14 cellular contexts compared by ENCODE assay signal in genomic region chr14:88179725-88180124, GRCh38.
"Had no signal": no experiment of that assay in that cellular context is flagged by ENCODE, and none has a peak within 500 bp of the region (broad histone marks: within the 10 kb centered on the region; RNA-seq: fewer than 3 reads in every experiment).

No MANE protein-coding gene starts in this region.

- H3K27ac Mint-ChIP-seq: activated naive CD8-positive, alpha-beta T cell; dendritic cell treated with granulocyte-macrophage colony-stimulating factor and Interleukin-4, amounts not matched to agents 40 ng/mL and 50 ng/mL, for 4 days; mesothelial cell of epicardium; progenitor cell of endocrine pancreas; stimulated activated naive CD8-positive, alpha-beta T cell treated with anti-CD3 and anti-CD28 coated beads, Interleukin-15, amount 100 ng/mL, for 72 hours had no signal

- H3K4me1 Mint-ChIP-seq: mesothelial cell of epicardium had no signal

- H3K9me3 Mint-ChIP-seq: dendritic cell treated with granulocyte-macrophage colony-stimulating factor and Interleukin-4, amounts not matched to agents 40 ng/mL and 50 ng/mL, for 4 days; immature natural killer cell; mesothelial cell of epicardium; stimulated activated naive CD8-positive, alpha-beta T cell treated with anti-CD3 and anti-CD28 coated beads, Interleukin-15, amount 100 ng/mL, for 72 hours had no signal

- H3K4me3 Mint-ChIP-seq: activated naive CD8-positive, alpha-beta T cell; dendritic cell treated with granulocyte-macrophage colony-stimulating factor and Interleukin-4, amounts not matched to agents 40 ng/mL and 50 ng/mL, for 4 days; immature natural killer cell; mesothelial cell of epicardium; stimulated activated naive CD8-positive, alpha-beta T cell treated with anti-CD3 and anti-CD28 coated beads, Interleukin-15, amount 100 ng/mL, for 72 hours had no signal

- ATAC-seq: heart right ventricle; stimulated activated naive CD8-positive, alpha-beta T cell treated with anti-CD3 and anti-CD28 coated beads, Interleukin-15, amount 100 ng/mL, for 72 hours had no signal

- H3K36me3 Mint-ChIP-seq: activated naive CD8-positive, alpha-beta T cell; immature natural killer cell; mesothelial cell of epicardium had no signal

- H3K27me3 Mint-ChIP-seq: stimulated activated naive CD8-positive, alpha-beta T cell treated with anti-CD3 and anti-CD28 coated beads, Interleukin-15, amount 100 ng/mL, for 72 hours had no signal

- DNase-seq: activated CD4-positive, alpha-beta T cell treated with anti-CD3 and anti-CD28 coated beads for 1 hour; activated CD4-positive, alpha-beta T cell treated with anti-CD3 and anti-CD28 coated beads, Interleukin-2, amount 50 U/mL, for 4 hours; effector memory CD4-positive, alpha-beta T cell; esophagus squamous epithelium; heart right ventricle; immature natural killer cell; stimulated activated naive CD8-positive, alpha-beta T cell treated with anti-CD3 and anti-CD28 coated beads, Interleukin-15, amount 100 ng/mL, for 72 hours; T-helper 2 cell; trophoblast cell; WERI-Rb-1 had no signal
